ENCODE assay signal across 19 cellular contexts in the genomic region with DNA sequence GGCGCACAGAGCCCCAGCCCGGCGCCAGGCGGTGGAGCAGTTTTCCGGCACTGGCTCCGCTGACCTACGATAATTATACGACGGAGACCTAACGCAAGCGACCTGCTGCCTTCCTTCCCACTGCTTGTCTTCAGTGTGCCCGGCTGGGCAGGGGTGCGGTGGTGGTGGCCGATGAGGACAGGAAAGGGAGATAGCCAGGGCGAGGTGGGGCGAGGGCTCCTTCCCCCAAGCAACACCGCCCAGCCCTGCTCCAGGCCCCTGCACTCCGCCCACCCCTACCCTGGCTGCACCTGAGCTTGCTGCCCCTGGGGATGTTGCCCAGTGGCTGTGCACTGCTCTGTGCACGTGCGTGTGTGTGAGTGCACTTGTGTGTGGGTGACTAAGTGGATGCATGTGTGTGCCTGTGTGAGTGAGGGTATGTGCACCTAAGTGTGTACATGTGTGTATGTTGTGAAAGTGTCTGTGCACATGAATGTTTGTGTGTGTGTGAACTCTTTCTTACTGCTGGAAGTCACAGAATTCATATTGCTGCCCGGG. TPM values are rescaled to one million over a fixed set of nuclear protein-coding genes. Genes with fewer than 3 reads are reported as not detected.
DNase-seq lines count a peak whose midpoint lies in the region; ATAC-seq, FAIRE-seq and TF ChIP-seq lines count a peak whose summit lies in the region.
"Had no signal": no experiment of that assay in that cellular context is flagged by ENCODE, and none has a peak within 500 bp of the region (broad histone marks: within the 10 kb centered on the region; RNA-seq: fewer than 3 reads in every experiment).

No MANE protein-coding gene starts in this region.

- no peak for ATAC-seq in GM23338
- no peak for ATAC-seq in activated B cell treated with CpG ODN at 0.5 μM for 24 hours (ENCODE audit: low read depth)
- ATAC-seq in HepG2 = no peak
- no peak for ATAC-seq in HG03432 (IDR thresholded peaks at IDR 0.05; ENCODE audit: unreplicated experiment)
- ATAC-seq in activated CD8-positive, alpha-beta memory T cell treated with anti-CD3 and anti-CD28 coated beads, Interleukin-2, amount 10 ng/mL, durations not matched to agents 7 days and 5 days = no peak
- ATAC-seq: K562 had no signal

- peaks cover 11% of the 10 kb centered on the region for H3K4me1 Mint-ChIP-seq in GM23338
- peaks cover 56% of the 10 kb centered on the region for H3K4me1 Mint-ChIP-seq in activated B cell treated with CpG ODN at 0.5 μM for 24 hours
- peaks cover 10% of the 10 kb centered on the region for H3K4me1 Mint-ChIP-seq in activated CD8-positive, alpha-beta memory T cell treated with anti-CD3 and anti-CD28 coated beads, Interleukin-2, amount 10 ng/mL, durations not matched to agents 7 days and 5 days

- DNase-seq in GM23338 (ENCODE audit: low spot score) (no peak), activated B cell treated with CpG ODN at 0.5 μM for 24 hours (no peak), HepG2 (ENCODE audit: low spot score) (no peak), posterior vena cava (ENCODE audit: low spot score) (peak; percentile 83), colonic mucosa (no peak), NCI-H128 (lab: John Stamatoyannopoulos, UW; ENCODE audit: unreplicated experiment) (no peak)
- DNase-seq in activated CD8-positive, alpha-beta memory T cell treated with anti-CD3 and anti-CD28 coated beads, Interleukin-2, amount 10 ng/mL, durations not matched to agents 7 days and 5 days = no peak
- DNase-seq: CD4-positive, CD25-positive, alpha-beta regulatory T cell; COR-L47; DMS 273 treated with DMSO at 0.1 percent for 48 hours; DND-41; NCI-H1092 treated with DMSO at 0.1 percent for 48 hours; NCI-H2081; RPMI8226 had no signal

- TF ChIP-seq CTCF in GM23338 (conservative IDR thresholded peaks at IDR 0.05; ENCODE audit: low read depth in 2 of 2) (no peak), activated B cell treated with CpG ODN at 0.5 μM for 24 hours (IDR thresholded peaks at IDR 0.05) (no peak), HepG2 (CRISPR knock-in tag; IDR thresholded peaks at IDR 0.05) (no peak), colonic mucosa (IDR thresholded peaks at IDR 0.05) (no peak)

- TF ChIP-seq RAD21 in HepG2 (CRISPR knock-in tag; IDR thresholded peaks at IDR 0.05) = no peak

- H3K9me3 Mint-ChIP-seq in GM23338 (peaks cover 100% of the 10 kb centered on the region), activated B cell treated with CpG ODN at 0.5 μM for 24 hours (no peaks in the 10 kb centered on the region)
- H3K9me3 Mint-ChIP-seq in activated CD8-positive, alpha-beta memory T cell treated with anti-CD3 and anti-CD28 coated beads, Interleukin-2, amount 10 ng/mL, durations not matched to agents 7 days and 5 days (ENCODE audit: low read depth) = no peaks in the 10 kb centered on the region

- FAIRE-seq in HepG2 (lab: Jason Lieb, UNC) = no peak
- FAIRE-seq: H54, K562 had no signal

- no peaks in the 10 kb centered on the region for H3F3A ChIP-seq in GM23338 (replicated peaks; ENCODE audit: low read depth)

- H2AFZ ChIP-seq in GM23338 (no peak overlapping the region), HepG2 (ENCODE audit: low read length) (no peak overlapping the region)

- no peak for TF ChIP-seq POLR2A in HepG2 (IDR thresholded peaks at IDR 0.05; ENCODE audit: insufficient read depth in 1 of 2, low read depth in 2 of 2, low read length in 2 of 2)

- H3K4me1 ChIP-seq in GM23338 (ENCODE audit: insufficient read depth) = no peaks in the 10 kb centered on the region
- no peaks in the 10 kb centered on the region for H3K4me1 ChIP-seq in HepG2 (ENCODE audit: insufficient read depth, low read length)
- H3K4me1 ChIP-seq in colonic mucosa = no peaks in the 10 kb centered on the region

- intact Hi-C loops in activated B cell treated with CpG ODN at 0.5 μM for 24 hours (cut with micrococcal nuclease) (no loop called here), HepG2 (cut with micrococcal nuclease; ENCODE audit: unreplicated experiment) (no loop called here), posterior vena cava (cut with DNase I) (no loop called here), colonic mucosa (cut with DNase I) (no loop called here)

- H3K4me3 Mint-ChIP-seq in GM23338 = no peak overlapping the region
- H3K4me3 Mint-ChIP-seq in activated B cell treated with CpG ODN at 0.5 μM for 24 hours = no peak overlapping the region
- no peak overlapping the region for H3K4me3 Mint-ChIP-seq in activated CD8-positive, alpha-beta memory T cell treated with anti-CD3 and anti-CD28 coated beads, Interleukin-2, amount 10 ng/mL, durations not matched to agents 7 days and 5 days
- H3K4me3 Mint-ChIP-seq: CD4-positive, CD25-positive, alpha-beta regulatory T cell had no signal

- TF ChIP-seq EP300 in HepG2 (IDR thresholded peaks at IDR 0.05; ENCODE audit: low read depth in 2 of 2, low read length in 2 of 2) (no peak), HepG2 (CRISPR knock-in tag; IDR thresholded peaks at IDR 0.05; ENCODE audit: borderline replicate concordance) (no peak)

- H4K20me1 ChIP-seq in GM23338 (replicated peaks; ENCODE audit: insufficient read depth) = peaks cover 7% of the 10 kb centered on the region
- no peaks in the 10 kb centered on the region for H4K20me1 ChIP-seq in HepG2 (ENCODE audit: insufficient read depth, low read length)

- H3K9me3 ChIP-seq in HepG2 (ENCODE audit: low read length) (no peaks in the 10 kb centered on the region), colonic mucosa (no peaks in the 10 kb centered on the region)

- H3K9me2 ChIP-seq in GM23338 (ENCODE audit: insufficient read depth) = no peaks in the 10 kb centered on the region

- POLR2A ChIA-PET in activated B cell treated with CpG ODN at 0.5 μM for 24 hours (lab: Charles Lee) = no interaction called here
- POLR2A ChIA-PET in HepG2 (lab: Yijun Ruan, JAX) = no interaction called here

- H3K36me3 ChIP-seq in GM23338 (ENCODE audit: insufficient read depth) (peaks cover 4% of the 10 kb centered on the region), HepG2 (replicated peaks in 1 of 2; ENCODE audit: control insufficient read depth in 1 of 2, insufficient read depth in 2 of 2, low read length in 2 of 2) (peaks cover 0 to 1% of the 10 kb centered on the region in 2 experiments; a peak in 2 of 5 replicates), colonic mucosa (no peaks in the 10 kb centered on the region)

- H3K36me3 Mint-ChIP-seq in GM23338 (ENCODE audit: low read depth) = peaks cover 41% of the 10 kb centered on the region
- H3K36me3 Mint-ChIP-seq in activated B cell treated with CpG ODN at 0.5 μM for 24 hours (ENCODE audit: low read depth) = peaks cover 80% of the 10 kb centered on the region
- H3K36me3 Mint-ChIP-seq in activated CD8-positive, alpha-beta memory T cell treated with anti-CD3 and anti-CD28 coated beads, Interleukin-2, amount 10 ng/mL, durations not matched to agents 7 days and 5 days = peaks cover 11% of the 10 kb centered on the region

- CTCF ChIA-PET in activated B cell treated with CpG ODN at 0.5 μM for 24 hours (lab: Charles Lee) (interaction anchor here (1.1 to 1.4 kb wide), 2 partner anchors 9 to 160 kb away, joined by 3 to 5 read pairs; no protein-coding TSS in a partner anchor), HepG2 (lab: Yijun Ruan, JAX; ENCODE audit: low intra/inter-chr PET ratio, low total read pairs) (no interaction called here)
- CTCF ChIA-PET in activated CD8-positive, alpha-beta memory T cell treated with anti-CD3 and anti-CD28 coated beads, Interleukin-2, amount 10 ng/mL, durations not matched to agents 7 days and 5 days (lab: Charles Lee) = interaction anchor here (1.2 to 1.5 kb wide), 2 partner anchors 24 to 160 kb away, joined by 3 to 4 read pairs; no protein-coding TSS in a partner anchor

- 0 out of 2 replicates have a peak overlapping the region, but pooled peaks have one; percentile 12 for H3K27ac Mint-ChIP-seq in GM23338
- H3K27ac Mint-ChIP-seq in activated B cell treated with CpG ODN at 0.5 μM for 24 hours = peak overlapping the region; percentile 6
- no peak overlapping the region for H3K27ac Mint-ChIP-seq in activated CD8-positive, alpha-beta memory T cell treated with anti-CD3 and anti-CD28 coated beads, Interleukin-2, amount 10 ng/mL, durations not matched to agents 7 days and 5 days
- H3K27ac Mint-ChIP-seq: CD4-positive, CD25-positive, alpha-beta regulatory T cell had no signal

- in situ Hi-C loops in HepG2 (cut with HindIII; ENCODE audit: extremely low pct_ligation_motif_present, low pct_unique_long_range_greater_than_20kb) = no loop called here

- WGBS in HepG2 (ENCODE audit: low lambda C conversion rate) = 74% methylated on average over 21 of the region's 21 CpGs

- H3K27me3 ChIP-seq in GM23338 (ENCODE audit: insufficient read depth) (no peaks in the 10 kb centered on the region), HepG2 (ENCODE audit: control insufficient read depth in 1 of 2, insufficient read depth in 2 of 2, low read length in 2 of 2) (no peaks in the 10 kb centered on the region; a peak in 1 of 5 replicates), colonic mucosa (no peaks in the 10 kb centered on the region)

- H3K79me2 ChIP-seq in GM23338 (replicated peaks; ENCODE audit: insufficient read depth) = no peaks in the 10 kb centered on the region
- no peaks in the 10 kb centered on the region for H3K79me2 ChIP-seq in HepG2 (ENCODE audit: insufficient read depth, low read length)

- no peak overlapping the region for H3K9ac ChIP-seq in HepG2 (ENCODE audit: insufficient read depth, low read depth, low read length)
- H3K9ac ChIP-seq in colonic mucosa (ENCODE audit: low read depth in 2 of 2, low read length in 2 of 2) = no peak overlapping the region

- no TSS peak for BruUV-seq in HepG2 (replicated peaks; lab: Mats Ljungman, UMichigan)

- H3K4me2 ChIP-seq in GM23338 (no peak overlapping the region), HepG2 (ENCODE audit: low read depth, low read length) (no peak overlapping the region)

- no peak overlapping the region for H3K4me3 ChIP-seq in GM23338
- no peak overlapping the region for H3K4me3 ChIP-seq in HepG2 (replicated peaks in 1 of 3; ENCODE audit: insufficient read depth in 1 of 3, low read depth in 2 of 3, low read length in 3 of 3)
- no peak overlapping the region for H3K4me3 ChIP-seq in colonic mucosa
- H3K4me3 ChIP-seq: K562 had no signal

- H3K27me3 Mint-ChIP-seq in GM23338 (ENCODE audit: insufficient read depth, low read depth, poor library complexity) (peaks cover 7% of the 10 kb centered on the region), activated B cell treated with CpG ODN at 0.5 μM for 24 hours (no peaks in the 10 kb centered on the region)
- no peaks in the 10 kb centered on the region for H3K27me3 Mint-ChIP-seq in activated CD8-positive, alpha-beta memory T cell treated with anti-CD3 and anti-CD28 coated beads, Interleukin-2, amount 10 ng/mL, durations not matched to agents 7 days and 5 days
- H3K27me3 Mint-ChIP-seq: CD4-positive, CD25-positive, alpha-beta regulatory T cell had no signal

- no peak overlapping the region for H3K27ac ChIP-seq in GM23338 (ENCODE audit: low read depth)
- no peak overlapping the region for H3K27ac ChIP-seq in HepG2 (ENCODE audit: extremely low read length, insufficient read depth, low read length)
- no peak overlapping the region for H3K27ac ChIP-seq in colonic mucosa

RNA-seq across cellular contexts. Expression of a gene that starts 42.6 kb away (rescaled TPM):
- total RNA-seq in GM23338 (2014; rRNA removed; shearing (Covaris generic)) = 0.97 and 1.3 TPM in 2 replicates
- polyA plus RNA-seq in GM23338 (2016; fragmentation: Nextera tagmentation; extraction: Ambion mirVana) (1.9 and 4.1 TPM in 2 replicates), HepG2 (2011; rRNA removed) (0.07 TPM in 2 replicates)
- total RNA-seq in activated B cell treated with CpG ODN at 0.5 μM for 24 hours (417 and 426 TPM in 2 replicates), HepG2 (2016; rRNA removed; fragmentation: Illumina TruSeq; extraction: Trizol) (0.07 and 0.09 TPM in 2 replicates), posterior vena cava (1 to 10 TPM; 1.7 to 2.7 TPM), colonic mucosa (1 to 10 TPM; 4.7 to 8.8 TPM)
- total RNA-seq in HepG2 (2016; cell fraction: cytosol; rRNA removed; fragmentation: Illumina TruSeq; extraction: Trizol; ENCODE audit: low read depth) = not detected in 2 replicates
- 0.06 and 0.13 TPM in 2 replicates for total RNA-seq in HepG2 (2016; cell fraction: insoluble cytoplasmic fraction; rRNA removed; fragmentation: Illumina TruSeq; extraction: Trizol)
- total RNA-seq in HepG2 (2016; cell fraction: membrane; rRNA removed; fragmentation: Illumina TruSeq; extraction: Trizol) = 0.19 and 0.21 TPM in 2 replicates
- total RNA-seq in HepG2 (2016; cell fraction: nucleus; rRNA removed; fragmentation: Illumina TruSeq; extraction: Trizol) = 0.09 TPM in 1 of 2 replicates, not detected in the other
- polyA plus RNA-seq in HepG2 (2011; cell fraction: cytosol; rRNA removed) = 0.04 and 0.24 TPM in 2 replicates
- 0.16 and 0.51 TPM in 2 replicates for polyA plus RNA-seq in HepG2 (2011; cell fraction: nucleus; rRNA removed)
- 0.04 and 0.11 TPM in 2 replicates for polyA plus RNA-seq in HepG2 (2012)
- not detected in 2 replicates for polyA plus RNA-seq in HepG2 (2016; cell fraction: cytosol; fragmentation: Illumina TruSeq; extraction: Trizol; ENCODE audit: low read depth)
- 0.09 and 0.10 TPM in 2 replicates for polyA plus RNA-seq in HepG2 (2016; cell fraction: insoluble cytoplasmic fraction; fragmentation: Illumina TruSeq; extraction: Trizol; ENCODE audit: low read depth)
- polyA plus RNA-seq in HepG2 (2016; cell fraction: membrane; fragmentation: Illumina TruSeq; extraction: Trizol; ENCODE audit: low read depth) = 0.03 and 0.05 TPM in 2 replicates
- polyA plus RNA-seq in HepG2 (2016; cell fraction: nucleus; fragmentation: Illumina TruSeq; extraction: Trizol; ENCODE audit: insufficient read depth, low read depth) = 0.11 and 0.30 TPM in 2 replicates
- polyA minus RNA-seq in HepG2 (2011; rRNA and poly(A)+ RNA removed; ENCODE audit: low replicate concordance) = 0.72 TPM in 1 of 2 replicates, not detected in the other
- polyA minus RNA-seq in HepG2 (2011; cell fraction: cytosol; rRNA and poly(A)+ RNA removed) = not detected in 2 replicates
- 0.12 and 0.13 TPM in 2 replicates for polyA minus RNA-seq in HepG2 (2011; cell fraction: nucleus; rRNA and poly(A)+ RNA removed)
- 100 to 1,000 TPM; 184 to 254 TPM for total RNA-seq in activated CD8-positive, alpha-beta memory T cell treated with anti-CD3 and anti-CD28 coated beads, Interleukin-2, amount 10 ng/mL, durations not matched to agents 7 days and 5 days
- total RNA-seq: G401 had no signal
- polyA plus RNA-seq: AG04450 had no signal

RNA-seq across cellular contexts. Expression of a gene that starts 56.6 kb away (rescaled TPM):
- 31.0 and 36.8 TPM in 2 replicates for total RNA-seq in GM23338 (2014; rRNA removed; shearing (Covaris generic))
- polyA plus RNA-seq in GM23338 (2016; fragmentation: Nextera tagmentation; extraction: Ambion mirVana) (11.2 and 12.8 TPM in 2 replicates), HepG2 (2011; rRNA removed) (20.2 and 22.5 TPM in 2 replicates)
- total RNA-seq in activated B cell treated with CpG ODN at 0.5 μM for 24 hours (137 and 153 TPM in 2 replicates), HepG2 (2016; rRNA removed; fragmentation: Illumina TruSeq; extraction: Trizol) (29.1 and 32.8 TPM in 2 replicates), posterior vena cava (10 to 100 TPM; 45.7 to 51.8 TPM), colonic mucosa (10 to 100 TPM; 20.5 to 24.5 TPM)
- 22.6 TPM in 2 replicates for total RNA-seq in HepG2 (2016; cell fraction: cytosol; rRNA removed; fragmentation: Illumina TruSeq; extraction: Trizol; ENCODE audit: low read depth)
- 25.5 and 31.6 TPM in 2 replicates for total RNA-seq in HepG2 (2016; cell fraction: insoluble cytoplasmic fraction; rRNA removed; fragmentation: Illumina TruSeq; extraction: Trizol)
- 56.6 and 61.9 TPM in 2 replicates for total RNA-seq in HepG2 (2016; cell fraction: membrane; rRNA removed; fragmentation: Illumina TruSeq; extraction: Trizol)
- total RNA-seq in HepG2 (2016; cell fraction: nucleus; rRNA removed; fragmentation: Illumina TruSeq; extraction: Trizol) = 32.2 and 39.4 TPM in 2 replicates
- 21.7 and 22.6 TPM in 2 replicates for polyA plus RNA-seq in HepG2 (2011; cell fraction: cytosol; rRNA removed)
- polyA plus RNA-seq in HepG2 (2011; cell fraction: nucleus; rRNA removed) = 114 and 123 TPM in 2 replicates
- polyA plus RNA-seq in HepG2 (2012) = 26.8 and 53.2 TPM in 2 replicates
- polyA plus RNA-seq in HepG2 (2016; cell fraction: cytosol; fragmentation: Illumina TruSeq; extraction: Trizol; ENCODE audit: low read depth) = 30.2 and 39.2 TPM in 2 replicates
- 30.2 and 36.3 TPM in 2 replicates for polyA plus RNA-seq in HepG2 (2016; cell fraction: insoluble cytoplasmic fraction; fragmentation: Illumina TruSeq; extraction: Trizol; ENCODE audit: low read depth)
- 58.4 and 62.7 TPM in 2 replicates for polyA plus RNA-seq in HepG2 (2016; cell fraction: membrane; fragmentation: Illumina TruSeq; extraction: Trizol; ENCODE audit: low read depth)
- polyA plus RNA-seq in HepG2 (2016; cell fraction: nucleus; fragmentation: Illumina TruSeq; extraction: Trizol; ENCODE audit: insufficient read depth, low read depth) = 46.9 and 51.1 TPM in 2 replicates
- 5.3 and 29.0 TPM in 2 replicates for polyA minus RNA-seq in HepG2 (2011; rRNA and poly(A)+ RNA removed; ENCODE audit: low replicate concordance)
- 5.7 and 8.6 TPM in 2 replicates for polyA minus RNA-seq in HepG2 (2011; cell fraction: cytosol; rRNA and poly(A)+ RNA removed)
- 42.6 and 44.8 TPM in 2 replicates for polyA minus RNA-seq in HepG2 (2011; cell fraction: nucleus; rRNA and poly(A)+ RNA removed)
- total RNA-seq in activated CD8-positive, alpha-beta memory T cell treated with anti-CD3 and anti-CD28 coated beads, Interleukin-2, amount 10 ng/mL, durations not matched to agents 7 days and 5 days = 10 to 100 TPM; 38.1 to 47.8 TPM

Comparison
In these comparisons a context has a peak if more than half of its experiments do, and no peak if none do; other contexts are left out.
1. RNA of a gene that starts 42.6 kb away (total RNA-seq): 417 to 426 TPM in activated B cell treated with CpG ODN at 0.5 μM for 24 hours and 184 to 254 TPM in activated CD8-positive, alpha-beta memory T cell treated with anti-CD3 and anti-CD28 coated beads, Interleukin-2, amount 10 ng/mL, durations not matched to agents 7 days and 5 days; 4.7 to 8.8 TPM in colonic mucosa, 1.7 to 2.7 TPM in posterior vena cava, 0.97 to 1.3 TPM in GM23338 and 0.06 to 0.21 TPM in HepG2; every median in the first group is over 10 times any median in the second.